Comparison of ENCODE assay signal across 33 cellular contexts in the genomic region with DNA sequence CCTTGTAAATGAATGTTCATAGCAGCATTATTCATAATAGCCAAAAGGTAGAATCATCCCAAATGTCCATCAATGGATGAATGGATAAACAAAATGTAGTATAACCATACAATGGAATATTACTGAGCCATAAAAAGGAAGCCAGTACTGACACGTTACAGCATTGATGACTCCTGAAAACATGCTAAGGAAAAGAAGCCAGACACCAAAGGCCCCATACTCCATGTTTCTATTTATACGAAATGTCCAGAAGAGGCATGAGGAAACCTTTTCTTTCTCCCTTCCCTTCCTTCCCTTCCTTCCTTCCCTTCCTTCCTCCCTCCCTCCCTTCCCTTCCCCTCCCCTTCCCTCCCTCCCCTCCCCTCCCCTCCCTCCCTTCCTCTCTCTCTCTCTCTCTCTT.
"Had no signal": no experiment of that assay in that cellular context is flagged by ENCODE, and none has a peak within 500 bp of the region (broad histone marks: within the 10 kb centered on the region; RNA-seq: fewer than 3 reads in every experiment).

No MANE protein-coding gene starts in this region.

- ATAC-seq: activated naive CD4-positive, alpha-beta T cell treated with anti-CD3 and anti-CD28 coated beads, Interleukin-2, amount 50 U/mL, for 72 hours; activated naive CD8-positive, alpha-beta T cell treated with anti-CD3 and anti-CD28 coated beads, Interleukin-2, amount 50 U/mL, for 24 hours; activated T-cell treated with anti-CD3 and anti-CD28 coated beads, Interleukin-2, amount 50 U/mL, for 4 hours; activated T-cell treated with anti-CD3 and anti-CD28 coated beads, Interleukin-2, amount 50 U/mL, for 72 hours; activated T-helper 17 cell treated with anti-CD3 and anti-CD28 coated beads, Interleukin-2, amount 50 U/mL, for 72 hours; body of pancreas had no signal

- DNase-seq: activated effector memory CD4-positive, alpha-beta T cell treated with anti-CD3 and anti-CD28 coated beads, Interleukin-2, amount 50 U/mL, for 16 hours; activated effector memory CD4-positive, alpha-beta T cell treated with Interleukin-2 at 50 U/mL for 16 hours; activated gamma-delta T cell; activated gamma-delta T cell treated with Interleukin-2 at 50 U/mL for 16 hours; activated naive CD4-positive, alpha-beta T cell; activated naive CD4-positive, alpha-beta T cell treated with anti-CD3 and anti-CD28 coated beads for 36 hours; activated naive CD4-positive, alpha-beta T cell treated with anti-CD3 and anti-CD28 coated beads, Interleukin-2, amount 10 ng/mL, durations not matched to agents 7 days and 5 days; activated naive CD4-positive, alpha-beta T cell treated with anti-CD3 and anti-CD28 coated beads, Interleukin-2, amount 50 U/mL, for 16 hours; activated naive CD4-positive, alpha-beta T cell treated with Interleukin-2 at 50 U/mL for 16 hours; activated naive CD8-positive, alpha-beta T cell treated with anti-CD3 and anti-CD28 coated beads for 36 hours; activated naive CD8-positive, alpha-beta T cell treated with anti-CD3 and anti-CD28 coated beads, Interleukin-2, amount 10 ng/mL, durations not matched to agents 7 days and 5 days; activated naive CD8-positive, alpha-beta T cell treated with anti-CD3 and anti-CD28 coated beads, Interleukin-2, amount 50 U/mL, for 24 hours; activated T-cell treated with anti-CD3 and anti-CD28 coated beads, Interleukin-2, amount 50 U/mL, for 24 hours; activated T-cell treated with anti-CD3 and anti-CD28 coated beads, Interleukin-2, amount 50 U/mL, for 4 hours; activated T-cell treated with anti-CD3 and anti-CD28 coated beads, Interleukin-2, amount 50 U/mL, for 48 hours; activated T-cell treated with anti-CD3 and anti-CD28 coated beads, Interleukin-2, amount 50 U/mL, for 72 hours; adrenal gland; amniotic stem cell; amygdala; anterior cingulate cortex; aorta; body of pancreas; brain microvascular endothelial cell; caudate nucleus; central memory CD4-positive, alpha-beta T cell; cerebellar nuclear complex had no signal

- H3K9me3 ChIP-seq: adrenal gland, ascending aorta, body of pancreas, breast epithelium had no signal

- H3K27me3 ChIP-seq: adrenal gland, ascending aorta, body of pancreas, brain microvascular endothelial cell, breast epithelium, cardiac muscle cell had no signal

- H3K36me3 ChIP-seq: adrenal gland, ascending aorta, brain microvascular endothelial cell, breast epithelium, cardiac muscle cell had no signal

- H3K4me3 ChIP-seq: adrenal gland, ascending aorta, body of pancreas, breast epithelium, cardiac muscle cell had no signal

- H3K4me1 ChIP-seq: ascending aorta, body of pancreas, breast epithelium had no signal

- H3K27ac ChIP-seq: adrenal gland, ascending aorta, body of pancreas, brain microvascular endothelial cell, breast epithelium, cardiac muscle cell had no signal

- FAIRE-seq: astrocyte, bronchial epithelial cell had no signal
